In the genomic region with DNA sequence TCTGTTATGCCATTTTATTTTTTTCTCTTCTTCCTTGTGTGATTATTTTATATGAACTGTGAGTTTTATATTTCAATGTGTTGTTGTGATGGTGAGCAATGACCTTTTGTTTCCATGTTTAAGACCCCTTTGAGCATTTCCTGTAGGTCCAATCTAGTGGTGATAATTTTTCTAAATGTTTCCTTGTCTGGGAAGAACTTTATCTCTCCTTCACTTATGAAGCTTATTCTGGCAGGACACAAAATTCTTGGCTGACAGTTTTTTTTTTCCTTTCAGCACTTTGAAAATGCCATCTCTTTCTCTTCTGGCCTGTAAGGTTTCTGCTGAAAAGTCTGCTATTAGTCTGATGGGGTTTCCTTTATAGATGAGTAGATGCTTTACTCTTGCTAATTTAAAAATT, we compare ENCODE assay signal across 4 cellular contexts. TPM values are rescaled to one million over a fixed set of nuclear protein-coding genes. Genes with fewer than 3 reads are reported as not detected.
"Had no signal": no experiment of that assay in that cellular context is flagged by ENCODE, and none has a peak within 500 bp of the region (broad histone marks: within the 10 kb centered on the region; RNA-seq: fewer than 3 reads in every experiment).

No MANE protein-coding gene starts in this region.

- DNase-seq: GDM1, GF-D8 had no signal

- H3K4me3 ChIP-seq: GM12878 had no signal

RNA-seq across cellular contexts. Expression of a gene that starts 53.2 kb away (rescaled TPM):
- total RNA-seq: G401, GM12878 had no signal
- polyA plus RNA-seq: GM12878 had no signal
